ENCODE assay signal across 15 cellular contexts in genomic region chr14:68253381-68253780, GRCh38.
"Had no signal": no experiment of that assay in that cellular context is flagged by ENCODE, and none has a peak within 500 bp of the region (broad histone marks: within the 10 kb centered on the region; RNA-seq: fewer than 3 reads in every experiment).

No MANE protein-coding gene starts in this region.

- H3K27ac Mint-ChIP-seq: activated CD8-positive, alpha-beta T cell treated with anti-CD3 and anti-CD28 coated beads for 36 hours; activated naive CD8-positive, alpha-beta T cell treated with anti-CD3 and anti-CD28 coated beads, Interleukin-2, amount 50 U/mL, for 24 hours; natural killer cell; stimulated activated naive CD8-positive, alpha-beta T cell treated with anti-CD3 and anti-CD28 coated beads, Interleukin-15, amount 100 ng/mL, for 72 hours had no signal

- H3K9me3 Mint-ChIP-seq: activated CD8-positive, alpha-beta T cell treated with anti-CD3 and anti-CD28 coated beads for 36 hours; activated naive CD8-positive, alpha-beta T cell treated with anti-CD3 and anti-CD28 coated beads, Interleukin-2, amount 50 U/mL, for 24 hours; natural killer cell; stimulated activated naive CD8-positive, alpha-beta T cell treated with anti-CD3 and anti-CD28 coated beads, Interleukin-15, amount 100 ng/mL, for 72 hours had no signal

- ATAC-seq: activated CD8-positive, alpha-beta T cell treated with anti-CD3 and anti-CD28 coated beads for 36 hours; activated naive CD8-positive, alpha-beta T cell treated with anti-CD3 and anti-CD28 coated beads, Interleukin-2, amount 50 U/mL, for 24 hours; lower lobe of right lung; natural killer cell; stimulated activated naive CD8-positive, alpha-beta T cell treated with anti-CD3 and anti-CD28 coated beads, Interleukin-15, amount 100 ng/mL, for 72 hours had no signal

- H3K4me3 Mint-ChIP-seq: activated CD8-positive, alpha-beta T cell treated with anti-CD3 and anti-CD28 coated beads for 36 hours; activated naive CD8-positive, alpha-beta T cell treated with anti-CD3 and anti-CD28 coated beads, Interleukin-2, amount 50 U/mL, for 24 hours; natural killer cell; stimulated activated naive CD8-positive, alpha-beta T cell treated with anti-CD3 and anti-CD28 coated beads, Interleukin-15, amount 100 ng/mL, for 72 hours had no signal

- H3K36me3 Mint-ChIP-seq: natural killer cell had no signal

- DNase-seq: activated CD4-positive, alpha-beta T cell treated with anti-CD3 and anti-CD28 coated beads for 4 hours; activated CD8-positive, alpha-beta memory T cell treated with anti-CD3 and anti-CD28 coated beads, Interleukin-2, amount 50 U/mL, for 4 hours; activated CD8-positive, alpha-beta T cell treated with anti-CD3 and anti-CD28 coated beads for 36 hours; activated naive CD4-positive, alpha-beta T cell treated with Interleukin-2 at 50 U/mL for 16 hours; activated naive CD8-positive, alpha-beta T cell treated with anti-CD3 and anti-CD28 coated beads, Interleukin-2, amount 50 U/mL, for 24 hours; colonic mucosa; lower lobe of right lung; natural killer cell; occipital lobe; stimulated activated CD4-positive, alpha-beta T cell treated with anti-CD3 and anti-CD28 coated beads, Interleukin-2, amount 100 ng/mL, for 48 hours; stimulated activated CD8-positive, alpha-beta memory T cell treated with anti-CD3 and anti-CD28 coated beads, Interleukin-4, amount 100 ng/mL, for 48 hours; stimulated activated naive CD8-positive, alpha-beta T cell treated with anti-CD3 and anti-CD28 coated beads, Interleukin-15, amount 100 ng/mL, for 72 hours; T-helper 9 cell; testis had no signal

- FAIRE-seq: endothelial cell of umbilical vein had no signal

- H3K27me3 Mint-ChIP-seq: activated CD8-positive, alpha-beta T cell treated with anti-CD3 and anti-CD28 coated beads for 36 hours; activated naive CD8-positive, alpha-beta T cell treated with anti-CD3 and anti-CD28 coated beads, Interleukin-2, amount 50 U/mL, for 24 hours; stimulated activated naive CD8-positive, alpha-beta T cell treated with anti-CD3 and anti-CD28 coated beads, Interleukin-15, amount 100 ng/mL, for 72 hours had no signal
